In the genomic region with DNA sequence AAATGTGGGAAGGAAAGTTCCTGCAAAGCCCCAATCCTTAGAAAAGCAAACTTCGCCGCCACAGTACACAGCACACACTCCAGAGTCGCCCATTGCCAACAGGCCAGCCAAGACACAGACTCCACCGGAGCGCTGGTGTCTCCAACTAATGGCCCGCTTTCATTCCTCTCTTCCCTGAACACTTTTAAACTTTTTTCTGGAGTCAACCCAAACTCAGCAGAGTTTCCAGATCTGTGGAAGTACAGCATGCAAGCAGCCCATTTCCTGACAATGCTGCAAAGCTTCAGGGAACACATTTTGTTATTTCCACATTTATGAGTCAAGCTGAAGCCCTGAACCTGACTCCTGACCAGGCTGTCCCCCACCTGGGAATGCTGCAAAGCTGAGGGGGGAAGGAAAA, we compare ENCODE assay signal across 19 cellular contexts.
DNase-seq lines count a peak whose midpoint lies in the region; ATAC-seq, FAIRE-seq and TF ChIP-seq lines count a peak whose summit lies in the region.
"Had no signal": no experiment of that assay in that cellular context is flagged by ENCODE, and none has a peak within 500 bp of the region (broad histone marks: within the 10 kb centered on the region; RNA-seq: fewer than 3 reads in every experiment).

No MANE protein-coding gene starts in this region.

- H3K4me1 ChIP-seq in GM23338 (ENCODE audit: insufficient read depth) (peaks cover 4% of the 10 kb centered on the region), endothelial cell of umbilical vein (ENCODE audit: control insufficient read depth, extremely low read depth, insufficient read depth, low read length) (peaks cover 3% of the 10 kb centered on the region), right cardiac atrium (ENCODE audit: control insufficient read depth, insufficient read depth, low read length) (peaks cover 3% of the 10 kb centered on the region), gastrocnemius medialis (peaks cover 0 to 6% of the 10 kb centered on the region in 2 donors)
- no peaks in the 10 kb centered on the region for H3K4me1 ChIP-seq in CD4-positive, alpha-beta memory T cell (ENCODE audit: insufficient read depth, low read length)

- no peak for ATAC-seq in GM23338
- peak; percentile 80 to 86 for ATAC-seq in right cardiac atrium
- ATAC-seq in gastrocnemius medialis = peak; percentile 26 to 27
- ATAC-seq: GM12878, HepG2 had no signal

- H3K4me2 ChIP-seq in GM23338 (no peak overlapping the region), endothelial cell of umbilical vein (ENCODE audit: insufficient read depth, low read length) (no peak overlapping the region)
- H3K4me2 ChIP-seq: KMS-11 had no signal

- no peak for TF ChIP-seq CTCF in GM23338 (conservative IDR thresholded peaks at IDR 0.05; ENCODE audit: low read depth in 2 of 2)
- no peak for TF ChIP-seq CTCF in endothelial cell of umbilical vein (IDR thresholded peaks at IDR 0.05; ENCODE audit: extremely low read depth in 1 of 2, insufficient read depth in 1 of 2, low read depth in 1 of 2, low read length in 2 of 2)
- TF ChIP-seq CTCF in gastrocnemius medialis (IDR thresholded peaks at IDR 0.05 in 4 of 5, conservative IDR thresholded peaks at IDR 0.05 in 1 of 5) = no peak

- no peak overlapping the region for H3K9ac ChIP-seq in endothelial cell of umbilical vein (replicated peaks; ENCODE audit: extremely low read depth, insufficient read depth, low read length)
- H3K9ac ChIP-seq: KMS-11 had no signal

- no peaks in the 10 kb centered on the region for H3K9me1 ChIP-seq in endothelial cell of umbilical vein (replicated peaks; ENCODE audit: control insufficient read depth, extremely low read depth, insufficient read depth, low read length)

- H3K9me3 ChIP-seq in endothelial cell of umbilical vein (replicated peaks; ENCODE audit: control insufficient read depth, insufficient read depth, low read length) = no peaks in the 10 kb centered on the region
- H3K9me3 ChIP-seq in right cardiac atrium (ENCODE audit: control insufficient read depth, low read length) = no peaks in the 10 kb centered on the region
- H3K9me3 ChIP-seq in gastrocnemius medialis = no peaks in the 10 kb centered on the region
- H3K9me3 ChIP-seq in CD4-positive, alpha-beta memory T cell (ENCODE audit: control insufficient read depth in 1 of 2, low read length in 2 of 2) = no peaks in the 10 kb centered on the region

- 48% methylated on average over 6 of the region's 6 CpGs for WGBS in right cardiac atrium

- no peak overlapping the region for H3K27ac Mint-ChIP-seq in GM23338
- no peak overlapping the region for H3K27ac Mint-ChIP-seq in CD4-positive, alpha-beta memory T cell

- no peaks in the 10 kb centered on the region for H3K79me2 ChIP-seq in GM23338 (replicated peaks; ENCODE audit: insufficient read depth)
- no peaks in the 10 kb centered on the region for H3K79me2 ChIP-seq in endothelial cell of umbilical vein (ENCODE audit: control insufficient read depth, insufficient read depth, low read length)

- DNase-seq in GM23338 (ENCODE audit: low spot score) (no peak), endothelial cell of umbilical vein (ENCODE audit: low read depth, low spot score) (peak; percentile 69), right cardiac atrium (peak; percentile 19 to 79 (median 75)), gastrocnemius medialis (no peak), amygdala (lab: John Stamatoyannopoulos, UW) (no peak), DMS53 treated with DMSO at 0.1 percent for 48 hours (lab: John Stamatoyannopoulos, UW; ENCODE audit: unreplicated experiment) (no peak)
- no peak for DNase-seq in activated CD4-positive, CD25-positive, alpha-beta regulatory T cell (lab: John Stamatoyannopoulos, UW)
- DNase-seq in CD4-positive, alpha-beta memory T cell = no peak
- DNase-seq: DND-41, GOT3, NCI-H1436, NCI-H2029, NCI-H2171, NCI-H446, OCI-M1 had no signal

- no peaks in the 10 kb centered on the region for H3F3A ChIP-seq in GM23338 (replicated peaks; ENCODE audit: low read depth)

- H3K36me3 Mint-ChIP-seq in GM23338 (ENCODE audit: low read depth) = no peaks in the 10 kb centered on the region
- no peaks in the 10 kb centered on the region for H3K36me3 Mint-ChIP-seq in CD4-positive, alpha-beta memory T cell

- H4K20me1 ChIP-seq in GM23338 (replicated peaks; ENCODE audit: insufficient read depth) = no peaks in the 10 kb centered on the region
- no peaks in the 10 kb centered on the region for H4K20me1 ChIP-seq in endothelial cell of umbilical vein (replicated peaks; ENCODE audit: control insufficient read depth, extremely low read depth, insufficient read depth, low read length)

- TF ChIP-seq POLR2A in endothelial cell of umbilical vein (IDR thresholded peaks at IDR 0.05; ENCODE audit: low read depth, low read length) (no peak), gastrocnemius medialis (IDR thresholded peaks at IDR 0.05) (no peak)

- H3K4me3 ChIP-seq in GM23338 (no peak overlapping the region), endothelial cell of umbilical vein (replicated peaks in 1 of 3; ENCODE audit: insufficient read depth in 1 of 3, low read depth in 1 of 3, low read length in 3 of 3) (no peak overlapping the region), right cardiac atrium (ENCODE audit: low read length) (no peak overlapping the region), gastrocnemius medialis (no peak overlapping the region)
- H3K4me3 ChIP-seq in CD4-positive, alpha-beta memory T cell (ENCODE audit: low read length in 2 of 2) = no peak overlapping the region
- H3K4me3 ChIP-seq: GM12878 had no signal

- peak overlapping the region; percentile 28; the same call in 1 of the 2 replicates for H2AFZ ChIP-seq in GM23338
- H2AFZ ChIP-seq in endothelial cell of umbilical vein (ENCODE audit: low read depth, low read length) = no peak overlapping the region

- no peaks in the 10 kb centered on the region for H3K9me3 Mint-ChIP-seq in GM23338
- H3K9me3 Mint-ChIP-seq in CD4-positive, alpha-beta memory T cell = peaks cover 0 to 9% (median 3%) of the 10 kb centered on the region in 8 donors

- BruUV-seq in endothelial cell of umbilical vein (replicated peaks; lab: Mats Ljungman, UMichigan) = no TSS peak

- FAIRE-seq in endothelial cell of umbilical vein (lab: Jason Lieb, UNC) = no peak
- FAIRE-seq: G401.6, GM12878, HepG2 had no signal

- no peak overlapping the region for H3K4me3 Mint-ChIP-seq in GM23338
- H3K4me3 Mint-ChIP-seq in CD4-positive, alpha-beta memory T cell = no peak overlapping the region

- in situ Hi-C loops in gastrocnemius medialis (cut with MboI; ENCODE audit: low sequenced_read_pairs in 4 of 4) = no loop called here

- intact Hi-C loops in endothelial cell of umbilical vein (cut with micrococcal nuclease) = no loop called here
- intact Hi-C loops in right cardiac atrium (cut with DNase I) = no loop called here
- intact Hi-C loops in gastrocnemius medialis (cut with DNase I; ENCODE audit: low total_unique reads) = no loop called here
- intact Hi-C loops in CD4-positive, alpha-beta memory T cell (cut with micrococcal nuclease) = no loop called here

- CTCF ChIA-PET in endothelial cell of umbilical vein (lab: Charles Lee) = no interaction called here
- CTCF ChIA-PET in CD4-positive, alpha-beta memory T cell (lab: Charles Lee; ENCODE audit: partially characterized antibody) = no interaction called here

- POLR2A ChIA-PET in endothelial cell of umbilical vein (lab: Charles Lee) = no interaction called here
- POLR2A ChIA-PET in CD4-positive, alpha-beta memory T cell (lab: Charles Lee; ENCODE audit: partially characterized antibody) = no interaction called here

- no peak overlapping the region for H3K27ac ChIP-seq in GM23338 (ENCODE audit: low read depth)
- H3K27ac ChIP-seq in endothelial cell of umbilical vein (ENCODE audit: insufficient read depth, low read depth, low read length) = no peak overlapping the region
- no peak overlapping the region for H3K27ac ChIP-seq in right cardiac atrium (ENCODE audit: low read length)
- H3K27ac ChIP-seq in gastrocnemius medialis = peak overlapping the region in 3 of 4 donors; percentile 8 to 43 (median 31)
- H3K27ac ChIP-seq in CD4-positive, alpha-beta memory T cell (ENCODE audit: low read depth, low read length) = no peak overlapping the region
- H3K27ac ChIP-seq: KMS-11 had no signal

- no peaks in the 10 kb centered on the region for H3K27me3 ChIP-seq in GM23338 (ENCODE audit: insufficient read depth)
- no peaks in the 10 kb centered on the region for H3K27me3 ChIP-seq in endothelial cell of umbilical vein (ENCODE audit: control insufficient read depth in 2 of 2, insufficient read depth in 2 of 2, low read length in 2 of 2)
- no peaks in the 10 kb centered on the region for H3K27me3 ChIP-seq in right cardiac atrium (ENCODE audit: control insufficient read depth, insufficient read depth)
- no peaks in the 10 kb centered on the region for H3K27me3 ChIP-seq in gastrocnemius medialis
- H3K27me3 ChIP-seq in CD4-positive, alpha-beta memory T cell (ENCODE audit: insufficient read depth, low read length) = no peaks in the 10 kb centered on the region

- H3K27me3 Mint-ChIP-seq in GM23338 (ENCODE audit: insufficient read depth, low read depth, poor library complexity) = no peaks in the 10 kb centered on the region
- no peaks in the 10 kb centered on the region for H3K27me3 Mint-ChIP-seq in CD4-positive, alpha-beta memory T cell

- H3K36me3 ChIP-seq in GM23338 (ENCODE audit: insufficient read depth) (no peaks in the 10 kb centered on the region), endothelial cell of umbilical vein (ENCODE audit: control insufficient read depth in 2 of 2, extremely low read depth in 1 of 2, insufficient read depth in 2 of 2, low read length in 2 of 2) (no peaks in the 10 kb centered on the region), gastrocnemius medialis (no peaks in the 10 kb centered on the region)
- no peaks in the 10 kb centered on the region for H3K36me3 ChIP-seq in CD4-positive, alpha-beta memory T cell (ENCODE audit: insufficient read depth, low read length)

- no peaks in the 10 kb centered on the region for H3K9me2 ChIP-seq in GM23338 (ENCODE audit: insufficient read depth)

- dilution Hi-C loops in endothelial cell of umbilical vein (cut with MboI; ENCODE audit: extremely low pct_ligation_motif_present, low sequenced_read_pairs) = no loop called here

- H3K4me1 Mint-ChIP-seq in GM23338 = peaks cover 5% of the 10 kb centered on the region
- H3K4me1 Mint-ChIP-seq in CD4-positive, alpha-beta memory T cell = no peaks in the 10 kb centered on the region

TF ChIP-seq in GM23338, 12 proteins besides CTCF, POLR2A, EP300 and RAD21 (continues in another document):
- TF ChIP-seq POLR2AphosphoS5 (IDR thresholded peaks at IDR 0.05; ENCODE audit: low read depth) = no peak
- TF ChIP-seq EZH2phosphoT487 (IDR thresholded peaks at IDR 0.05; ENCODE audit: unreplicated experiment) = no peak
- TF ChIP-seq CREB1 (CRISPR knock-in tag; IDR thresholded peaks at IDR 0.05; ENCODE audit: low read depth) = no peak

TF ChIP-seq in endothelial cell of umbilical vein, 7 proteins besides CTCF, POLR2A, EP300 and RAD21 (continues in another document):
- no peak for TF ChIP-seq FOS (IDR thresholded peaks at IDR 0.05; ENCODE audit: borderline replicate concordance, insufficient read depth, low read length)
- no peak for TF ChIP-seq JUN (IDR thresholded peaks at IDR 0.05; ENCODE audit: borderline replicate concordance, insufficient read depth, insufficient read length, low read depth)
- no peak for TF ChIP-seq GATA2 (IDR thresholded peaks at IDR 0.05; ENCODE audit: insufficient read depth, insufficient read length, low read depth, low read length)
- no peak for TF ChIP-seq POLR2AphosphoS5 (IDR thresholded peaks at IDR 0.05; ENCODE audit: insufficient read depth, low read depth, low read length)
- no peak for TF ChIP-seq EZH2 (IDR thresholded peaks at IDR 0.05; ENCODE audit: borderline replicate concordance, low read depth, low read length, severe bottlenecking)

Comparison
In these comparisons a context has a peak if more than half of its experiments do, and no peak if none do; other contexts are left out.
1. DNase-seq: peak in endothelial cell of umbilical vein (single experiment) and right cardiac atrium (3 of 3); none in GM23338 (single experiment), gastrocnemius medialis (0 of 2), amygdala (0 of 56), DMS53 treated with DMSO at 0.1 percent for 48 hours (single experiment), activated CD4-positive, CD25-positive, alpha-beta regulatory T cell (0 of 4) and CD4-positive, alpha-beta memory T cell (0 of 5).
2. H3K27ac ChIP-seq: peak in gastrocnemius medialis (3 of 4); none in GM23338 (single experiment), endothelial cell of umbilical vein (single experiment), right cardiac atrium (single experiment) and CD4-positive, alpha-beta memory T cell (single experiment).